In genomic region chr3:46953265-46954010, GRCh38 we compare ENCODE assay signal across 9 cellular contexts. TPM values are rescaled to one million over a fixed set of nuclear protein-coding genes. Genes with fewer than 3 reads are reported as not detected.
DNase-seq lines count a peak whose midpoint lies in the region; ATAC-seq, FAIRE-seq and TF ChIP-seq lines count a peak whose summit lies in the region.
"Had no signal": no experiment of that assay in that cellular context is flagged by ENCODE, and none has a peak within 500 bp of the region (broad histone marks: within the 10 kb centered on the region; RNA-seq: fewer than 3 reads in every experiment).

No MANE protein-coding gene starts in this region.

- peak; percentile 54 for ATAC-seq in PC-3
- no peak for ATAC-seq in GM18502 (IDR thresholded peaks at IDR 0.05; ENCODE audit: poor library complexity, unreplicated experiment)

- peaks cover 83 to 98% (median 88%) of the 10 kb centered on the region in 10 experiments for H3K4me1 ChIP-seq in BLaER1 treated with 17β-estradiol and CSF1 and Interleukin-3, amounts not matched to agents 10 nM and 100 nM
- H3K4me1 ChIP-seq in PC-3 (ENCODE audit: insufficient read depth, low read length) (peaks cover 12% of the 10 kb centered on the region), osteoblast (ENCODE audit: insufficient read depth, low read length) (peaks cover 5% of the 10 kb centered on the region)

- H3K9me3 ChIP-seq in BLaER1 treated with 17β-estradiol and CSF1 and Interleukin-3, amounts not matched to agents 10 nM and 100 nM (replicated peaks in 1 of 11) = no peaks in the 10 kb centered on the region
- H3K9me3 ChIP-seq in PC-3 (ENCODE audit: low read length) (no peaks in the 10 kb centered on the region), osteoblast (ENCODE audit: low read depth, low read length) (no peaks in the 10 kb centered on the region)
- H3K9me3 ChIP-seq: Peyer's patch had no signal

- peaks cover 6 to 23% (median 21%) of the 10 kb centered on the region in 3 donors for H3K27me3 Mint-ChIP-seq in immature natural killer cell (ENCODE audit: low read depth in 3 of 3)

- H3K36me3 Mint-ChIP-seq in immature natural killer cell = peaks cover 0 to 3% (median 0%) of the 10 kb centered on the region in 3 donors

- DNase-seq in GM19239 (ENCODE audit: insufficient read length, low spot score) = no peak
- no peak for DNase-seq in PC-3
- DNase-seq in immature natural killer cell = peak; percentile 60 to 73 (median 71)
- no peak for DNase-seq in osteoblast (ENCODE audit: insufficient read length, low spot score, missing footprints)
- DNase-seq in NCI-H1105 (lab: John Stamatoyannopoulos, UW) = no peak
- no peak for DNase-seq in NCI-H82 treated with DMSO at 0.1 percent for 48 hours (lab: John Stamatoyannopoulos, UW; ENCODE audit: unreplicated experiment)

- POLR2A ChIA-PET in PC-3 (lab: Charles Lee; ENCODE audit: unreplicated experiment) = no interaction called here

- peak; percentile 94 for FAIRE-seq in GM19239 (lab: Jason Lieb, UNC)

- intact Hi-C loops in PC-3 (cut with micrococcal nuclease) = no loop called here

- H3K4me3 ChIP-seq in BLaER1 treated with 17β-estradiol and CSF1 and Interleukin-3, amounts not matched to agents 10 nM and 100 nM = peak overlapping the region in 2 of 10 experiments; percentile 18 to 28; a peak in 1 of 20 replicates
- H3K4me3 ChIP-seq in PC-3 (ENCODE audit: low read length) = no peak overlapping the region
- no peak overlapping the region for H3K4me3 ChIP-seq in osteoblast (ENCODE audit: insufficient read depth, low read length)
- H3K4me3 ChIP-seq: Peyer's patch had no signal

- peak overlapping the region; percentile 79 to 94 (median 89) for H3K4me2 ChIP-seq in BLaER1 treated with 17β-estradiol and CSF1 and Interleukin-3, amounts not matched to agents 10 nM and 100 nM
- H3K4me2 ChIP-seq in PC-3 (ENCODE audit: low read length) (no peak overlapping the region), osteoblast (ENCODE audit: insufficient read depth, low read length) (no peak overlapping the region)

- H3K9me2 ChIP-seq in PC-3 (replicated peaks; ENCODE audit: low read length) = no peaks in the 10 kb centered on the region

- peak overlapping the region in 10 of 11 experiments; percentile 35 to 70 (median 64); a peak in 18 of 22 replicates for H3K27ac ChIP-seq in BLaER1 treated with 17β-estradiol and CSF1 and Interleukin-3, amounts not matched to agents 10 nM and 100 nM
- H3K27ac ChIP-seq in PC-3 (ENCODE audit: low read length) = no peak overlapping the region
- H3K27ac ChIP-seq in osteoblast (ENCODE audit: low read depth, low read length) = no peak overlapping the region

- H2AFZ ChIP-seq in PC-3 (ENCODE audit: low read length) (no peak overlapping the region), osteoblast (ENCODE audit: low read length) (no peak overlapping the region)

- no peaks in the 10 kb centered on the region for H3F3A ChIP-seq in PC-3 (ENCODE audit: low read length, unreplicated experiment)

- TF ChIP-seq CTCF in PC-3 (conservative IDR thresholded peaks at IDR 0.05; ENCODE audit: low read depth, low read length) = no peak
- no peak for TF ChIP-seq CTCF in osteoblast (IDR thresholded peaks at IDR 0.05; ENCODE audit: extremely low read depth, low read depth, low read length)

- H3K4me1 Mint-ChIP-seq in immature natural killer cell = peaks cover 99% of the 10 kb centered on the region in 2 donors

- peaks cover 0 to 2% (median 0%) of the 10 kb centered on the region in 6 donors for H3K9me3 Mint-ChIP-seq in immature natural killer cell

- H3K79me2 ChIP-seq in PC-3 (ENCODE audit: low read length) (peaks cover 98% of the 10 kb centered on the region), osteoblast (ENCODE audit: insufficient read depth, low read length) (peaks cover 95% of the 10 kb centered on the region)

- H3K27me3 ChIP-seq in BLaER1 treated with 17β-estradiol and CSF1 and Interleukin-3, amounts not matched to agents 10 nM and 100 nM = no peaks in the 10 kb centered on the region
- H3K27me3 ChIP-seq in PC-3 (ENCODE audit: low read length) (no peaks in the 10 kb centered on the region), osteoblast (ENCODE audit: insufficient read depth, low read length) (no peaks in the 10 kb centered on the region)
- H3K27me3 ChIP-seq: Peyer's patch had no signal

- H4K20me1 ChIP-seq in BLaER1 treated with 17β-estradiol and CSF1 and Interleukin-3, amounts not matched to agents 10 nM and 100 nM = peaks cover 97 to 100% (median 99%) of the 10 kb centered on the region in 11 experiments
- H4K20me1 ChIP-seq in PC-3 (ENCODE audit: low read length) (peaks cover 79% of the 10 kb centered on the region), osteoblast (ENCODE audit: insufficient read depth, low read length) (peaks cover 79% of the 10 kb centered on the region)

- CTCF ChIA-PET in PC-3 (lab: Charles Lee) = no interaction called here

- H3K27ac Mint-ChIP-seq in immature natural killer cell = peak overlapping the region; percentile 95 to 99 (median 98)

- no TSS peak for BruUV-seq in PC-3 (replicated peaks; lab: Mats Ljungman, UMichigan)

- peak overlapping the region; percentile 73 to 87 (median 76) for H3K4me3 Mint-ChIP-seq in immature natural killer cell

- peaks cover 6 to 40% (median 20%) of the 10 kb centered on the region in 11 experiments; a peak in 14 of 22 replicates for H3K36me3 ChIP-seq in BLaER1 treated with 17β-estradiol and CSF1 and Interleukin-3, amounts not matched to agents 10 nM and 100 nM
- H3K36me3 ChIP-seq in PC-3 (ENCODE audit: low read depth, low read length) (peaks cover 4% of the 10 kb centered on the region; the same call in 1 of the 2 replicates), osteoblast (ENCODE audit: insufficient read depth, low read length) (no peaks in the 10 kb centered on the region)
- H3K36me3 ChIP-seq: Peyer's patch had no signal

- peak overlapping the region in 10 of 11 experiments; percentile 6 to 64 (median 41); a peak in 15 of 22 replicates for H3K9ac ChIP-seq in BLaER1 treated with 17β-estradiol and CSF1 and Interleukin-3, amounts not matched to agents 10 nM and 100 nM
- H3K9ac ChIP-seq in PC-3 (ENCODE audit: low read length) = no peak overlapping the region

RNA-seq across cellular contexts. Expression of gene CCDC12, which starts 23.1 kb away (rescaled TPM):
- total RNA-seq in PC-3 (2014; rRNA removed) (44.2 and 67.8 TPM in 2 replicates), osteoblast (17.4 and 20.6 TPM in 2 replicates)
- polyA plus RNA-seq in immature natural killer cell = 100 to 1,000 TPM; 114 to 174 (median 129) TPM

RNA-seq across cellular contexts. Expression of gene NBEAL2, which starts 26.0 kb away (rescaled TPM):
- total RNA-seq in PC-3 (2014; rRNA removed) (50.7 and 77.2 TPM in 2 replicates), osteoblast (2.1 and 4.3 TPM in 2 replicates)
- 10 to 100 TPM in 1 of 3 donors, 1 to 10 TPM in 2; 7.9 to 28.4 (median 9.9) TPM for polyA plus RNA-seq in immature natural killer cell

Comparison
In these comparisons a context has a peak if more than half of its experiments do, and no peak if none do; other contexts are left out.
1. H3K27ac ChIP-seq: peak in BLaER1 treated with 17β-estradiol and CSF1 and Interleukin-3, amounts not matched to agents 10 nM and 100 nM (10 of 11); none in PC-3 (single experiment) and osteoblast (single experiment).
2. H3K4me2 ChIP-seq: peak in BLaER1 treated with 17β-estradiol and CSF1 and Interleukin-3, amounts not matched to agents 10 nM and 100 nM (11 of 11); none in PC-3 (single experiment) and osteoblast (single experiment).
3. DNase-seq: peak in immature natural killer cell (3 of 3); none in GM19239 (single experiment), PC-3 (single experiment), osteoblast (single experiment), NCI-H1105 (single experiment) and NCI-H82 treated with DMSO at 0.1 percent for 48 hours (single experiment).